In genomic region chr16:83952940-83953795, GRCh38 we compare ENCODE assay signal across 1 cellular context.
TF ChIP-seq lines count a peak whose summit lies in the region.

TSS of gene OSGIN1 (plus strand) at chr16:83953240. CDS start at chr16:83957672, 4,432 bp downstream.

TF ChIP-seq in K562, 482 proteins besides CTCF, POLR2A, EP300 and RAD21 (continued from another document and continues in another):
- TF ChIP-seq HNRNPK (IDR thresholded peaks at IDR 0.05; ENCODE audit: low read depth, low read length, poor library complexity, severe bottlenecking) (no peak), SETDB1 (IDR thresholded peaks at IDR 0.05; ENCODE audit: low read length) (peak; percentile 45), PRDM10 (IDR thresholded peaks at IDR 0.05; ENCODE audit: partially characterized antibody) (no peak), WHSC1 (IDR thresholded peaks at IDR 0.05; ENCODE audit: low read length) (no peak), TRIM24 (IDR thresholded peaks at IDR 0.05) (no peak), ZNF263 (CRISPR knock-in tag; IDR thresholded peaks at IDR 0.05; ENCODE audit: borderline replicate concordance) (peak; percentile 40; the same call in 1 of the 2 replicates), MEF2A (IDR thresholded peaks at IDR 0.05; ENCODE audit: control insufficient read depth, low read depth, low read length) (0 out of 2 replicates have a peak, but pooled peaks have one; percentile 43), MNT (conservative IDR thresholded peaks at IDR 0.05) (peak; percentile 99), PCBP1 (IDR thresholded peaks at IDR 0.05; ENCODE audit: low read depth, low read length, poor library complexity, severe bottlenecking) (peak; percentile 40), ELF1 (tag; IDR thresholded peaks at IDR 0.05) (no peak), TFAP4 (CRISPR knock-in tag; IDR thresholded peaks at IDR 0.05; ENCODE audit: borderline replicate concordance) (peak; percentile 98), NR2C2 (CRISPR knock-in tag; IDR thresholded peaks at IDR 0.05) (no peak), NR2C2 (tag; IDR thresholded peaks at IDR 0.05) (no peak; the same call in 1 of the 2 replicates), ZNF224 (CRISPR knock-in tag; IDR thresholded peaks at IDR 0.05) (no peak), MCM5 (IDR thresholded peaks at IDR 0.05; ENCODE audit: low read depth) (no peak), ZNF717 (CRISPR knock-in tag; IDR thresholded peaks at IDR 0.05) (no peak), ARID4B (CRISPR knock-in tag; IDR thresholded peaks at IDR 0.05) (peak; percentile 72; the same call in 1 of the 2 replicates), PKNOX1 (IDR thresholded peaks at IDR 0.05) (peak; percentile 90), CBX1 (IDR thresholded peaks at IDR 0.05; ENCODE audit: low read depth) (peak; percentile 20; the same call in 1 of the 2 replicates), HMGN3 (IDR thresholded peaks at IDR 0.05; ENCODE audit: borderline replicate concordance, extremely low read depth, insufficient read length, low read depth, low read length) (peak; percentile 37), RCOR1 (IDR thresholded peaks at IDR 0.05; ENCODE audit: borderline replicate concordance in 1 of 2, low read depth in 2 of 2, low read length in 2 of 2) (peak in 1 of 2 experiments; percentile 80; a peak in 2 of 4 replicates), CHD2 (IDR thresholded peaks at IDR 0.05; ENCODE audit: low read depth, low read length) (no peak), KHSRP (IDR thresholded peaks at IDR 0.05) (no peak), ZNF324 (CRISPR knock-in tag; IDR thresholded peaks at IDR 0.05) (no peak), ATF4 (CRISPR knock-in tag; IDR thresholded peaks at IDR 0.05) (no peak), CLOCK (CRISPR knock-in tag; IDR thresholded peaks at IDR 0.05; ENCODE audit: borderline replicate concordance) (peak; percentile 92; the same call in 1 of the 2 replicates), STAT5B (CRISPR knock-in tag; IDR thresholded peaks at IDR 0.05) (no peak), BRF1 (IDR thresholded peaks at IDR 0.05; ENCODE audit: borderline replicate concordance, extremely low read depth, insufficient read length) (no peak), ZBTB7A (IDR thresholded peaks at IDR 0.05; ENCODE audit: borderline replicate concordance, control insufficient read depth, low read depth, low read length) (peak; percentile 95), DNMT1 (IDR thresholded peaks at IDR 0.05) (no peak), SMARCA5 (IDR thresholded peaks at IDR 0.05) (no peak), ZNF121 (CRISPR knock-in tag; conservative IDR thresholded peaks at IDR 0.05) (no peak), GATAD2B (IDR thresholded peaks at IDR 0.05; ENCODE audit: borderline replicate concordance) (peak; percentile 39; the same call in 1 of the 2 replicates), ESRRB (CRISPR knock-in tag; IDR thresholded peaks at IDR 0.05; ENCODE audit: borderline replicate concordance) (no peak), ZFP91 (CRISPR knock-in tag; IDR thresholded peaks at IDR 0.05) (peak; percentile 98), SIN3A (IDR thresholded peaks at IDR 0.05; ENCODE audit: borderline replicate concordance in 2 of 2, control insufficient read depth in 1 of 2, low read depth in 2 of 2, low read length in 2 of 2) (peak; percentile 83 to 93; a peak in 3 of 4 replicates), FOXP1 (CRISPR knock-in tag; IDR thresholded peaks at IDR 0.05) (peak; percentile 85), KAT8 (IDR thresholded peaks at IDR 0.05; ENCODE audit: low read depth) (no peak), CREBBP (IDR thresholded peaks at IDR 0.05; ENCODE audit: low read depth, low read length) (no peak), PPARD (CRISPR knock-in tag; IDR thresholded peaks at IDR 0.05) (no peak), FOXO4 (CRISPR knock-in tag; IDR thresholded peaks at IDR 0.05) (no peak), JUNB (CRISPR knock-in tag; conservative IDR thresholded peaks at IDR 0.05) (no peak), NFYB (IDR thresholded peaks at IDR 0.05; ENCODE audit: extremely low read depth, insufficient read length) (no peak)
